2 cellular contexts compared by ENCODE assay signal in the genomic region with DNA sequence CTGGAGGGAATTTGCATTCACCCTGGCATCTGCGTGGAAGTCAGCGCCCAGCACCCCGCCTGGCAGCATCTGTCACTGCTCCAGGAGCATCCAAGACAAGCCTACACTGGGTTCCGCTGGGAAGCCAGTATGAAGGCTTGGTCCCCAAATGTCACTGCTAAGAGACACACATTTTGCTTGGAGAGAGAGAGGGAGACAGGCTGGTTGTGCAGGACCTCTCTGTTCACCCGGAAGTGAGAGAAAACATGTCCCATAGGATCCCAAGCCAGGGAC.
TF ChIP-seq lines count a peak whose summit lies in the region.

No MANE protein-coding gene starts in this region.

TF ChIP-seq in SK-N-SH, 30 proteins besides CTCF, POLR2A, EP300 and RAD21 (continued from another document):
- TF ChIP-seq, protein P1, sequence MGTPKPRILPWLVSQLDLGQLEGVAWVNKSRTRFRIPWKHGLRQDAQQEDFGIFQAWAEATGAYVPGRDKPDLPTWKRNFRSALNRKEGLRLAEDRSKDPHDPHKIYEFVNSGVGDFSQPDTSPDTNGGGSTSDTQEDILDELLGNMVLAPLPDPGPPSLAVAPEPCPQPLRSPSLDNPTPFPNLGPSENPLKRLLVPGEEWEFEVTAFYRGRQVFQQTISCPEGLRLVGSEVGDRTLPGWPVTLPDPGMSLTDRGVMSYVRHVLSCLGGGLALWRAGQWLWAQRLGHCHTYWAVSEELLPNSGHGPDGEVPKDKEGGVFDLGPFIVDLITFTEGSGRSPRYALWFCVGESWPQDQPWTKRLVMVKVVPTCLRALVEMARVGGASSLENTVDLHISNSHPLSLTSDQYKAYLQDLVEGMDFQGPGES (IDR thresholded peaks at IDR 0.05; ENCODE audit: low read depth, low read length), result no peak
- TF ChIP-seq POLR2AphosphoS5 (IDR thresholded peaks at IDR 0.05; ENCODE audit: low read depth, low read length) (no peak), TEAD4 (IDR thresholded peaks at IDR 0.05; ENCODE audit: borderline replicate concordance, insufficient read depth) (no peak), SIN3A (IDR thresholded peaks at IDR 0.05; ENCODE audit: borderline replicate concordance, low read depth, low read length) (no peak), MEF2A (IDR thresholded peaks at IDR 0.05; ENCODE audit: borderline replicate concordance, low read depth) (no peak), MXI1 (IDR thresholded peaks at IDR 0.05; ENCODE audit: low read depth, low read length) (no peak), GABPA (IDR thresholded peaks at IDR 0.05; ENCODE audit: low read depth) (no peak), NFIC (IDR thresholded peaks at IDR 0.05; ENCODE audit: borderline replicate concordance) (no peak), TAF1 (IDR thresholded peaks at IDR 0.05; ENCODE audit: borderline replicate concordance, low read depth, low read length) (no peak)
- TF ChIP-seq, protein P2, sequence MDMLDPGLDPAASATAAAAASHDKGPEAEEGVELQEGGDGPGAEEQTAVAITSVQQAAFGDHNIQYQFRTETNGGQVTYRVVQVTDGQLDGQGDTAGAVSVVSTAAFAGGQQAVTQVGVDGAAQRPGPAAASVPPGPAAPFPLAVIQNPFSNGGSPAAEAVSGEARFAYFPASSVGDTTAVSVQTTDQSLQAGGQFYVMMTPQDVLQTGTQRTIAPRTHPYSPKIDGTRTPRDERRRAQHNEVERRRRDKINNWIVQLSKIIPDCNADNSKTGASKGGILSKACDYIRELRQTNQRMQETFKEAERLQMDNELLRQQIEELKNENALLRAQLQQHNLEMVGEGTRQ (IDR thresholded peaks at IDR 0.05; ENCODE audit: borderline replicate concordance, low read depth, low read length), result no peak

TF ChIP-seq in SK-N-SH treated with all-trans-retinoic acid at 6 μM for 48 hours, 23 proteins besides CTCF, POLR2A, EP300 and RAD21 (continued from another document):
- TF ChIP-seq, protein P3, sequence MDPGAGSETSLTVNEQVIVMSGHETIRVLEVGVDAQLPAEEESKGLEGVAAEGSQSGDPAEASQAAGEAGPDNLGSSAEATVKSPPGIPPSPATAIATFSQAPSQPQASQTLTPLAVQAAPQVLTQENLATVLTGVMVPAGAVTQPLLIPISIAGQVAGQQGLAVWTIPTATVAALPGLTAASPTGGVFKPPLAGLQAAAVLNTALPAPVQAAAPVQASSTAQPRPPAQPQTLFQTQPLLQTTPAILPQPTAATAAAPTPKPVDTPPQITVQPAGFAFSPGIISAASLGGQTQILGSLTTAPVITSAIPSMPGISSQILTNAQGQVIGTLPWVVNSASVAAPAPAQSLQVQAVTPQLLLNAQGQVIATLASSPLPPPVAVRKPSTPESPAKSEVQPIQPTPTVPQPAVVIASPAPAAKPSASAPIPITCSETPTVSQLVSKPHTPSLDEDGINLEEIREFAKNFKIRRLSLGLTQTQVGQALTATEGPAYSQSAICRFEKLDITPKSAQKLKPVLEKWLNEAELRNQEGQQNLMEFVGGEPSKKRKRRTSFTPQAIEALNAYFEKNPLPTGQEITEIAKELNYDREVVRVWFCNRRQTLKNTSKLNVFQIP (CRISPR knock-in tag; IDR thresholded peaks at IDR 0.05; ENCODE audit: borderline replicate concordance, low read depth), result no peak
- no peak for TF ChIP-seq ISL1 (CRISPR knock-in tag; IDR thresholded peaks at IDR 0.05)
- no peak for TF ChIP-seq ZFP30 (CRISPR knock-in tag; IDR thresholded peaks at IDR 0.05)
- TF ChIP-seq ZC3H10 (CRISPR knock-in tag; IDR thresholded peaks at IDR 0.05), result no peak
- TF ChIP-seq ARNTL (CRISPR knock-in tag; IDR thresholded peaks at IDR 0.05; ENCODE audit: borderline replicate concordance, low read depth), result no peak
